ENCODE assay signal across 10 cellular contexts in the genomic region with DNA sequence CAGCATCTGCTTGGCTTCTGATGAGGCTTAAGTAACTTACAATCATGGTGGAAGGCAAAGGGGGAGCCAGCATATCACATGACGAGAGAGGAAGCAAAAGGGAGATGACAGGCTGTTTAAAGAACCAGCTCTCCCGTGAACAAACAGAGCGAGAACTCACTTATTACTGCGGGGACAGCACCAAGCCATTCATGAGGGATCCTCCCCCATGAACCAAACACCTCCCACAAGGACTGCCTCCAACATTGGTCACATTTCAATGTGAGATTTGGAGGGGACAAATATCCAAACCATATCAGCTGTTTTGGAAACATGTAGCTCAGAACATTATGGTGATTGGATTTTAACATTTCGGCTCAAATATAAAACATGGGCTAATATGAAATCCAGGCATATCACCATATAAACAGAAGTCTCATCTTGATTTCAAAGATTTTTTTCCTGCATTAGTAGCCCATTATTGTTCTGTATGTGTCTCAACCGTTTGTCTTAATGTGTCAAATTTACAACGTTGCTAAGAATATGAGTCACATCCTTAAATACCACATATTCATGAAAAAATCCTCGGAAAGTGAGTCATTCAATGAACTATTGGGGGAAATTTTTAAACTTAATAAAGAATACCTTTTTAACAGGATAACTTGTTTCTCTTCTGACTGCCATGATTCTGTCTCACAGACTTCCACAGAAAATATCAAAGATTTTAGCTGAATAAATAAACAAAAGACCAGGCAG.
DNase-seq lines count a peak whose midpoint lies in the region; ATAC-seq, FAIRE-seq and TF ChIP-seq lines count a peak whose summit lies in the region.
"Had no signal": no experiment of that assay in that cellular context is flagged by ENCODE, and none has a peak within 500 bp of the region (broad histone marks: within the 10 kb centered on the region; RNA-seq: fewer than 3 reads in every experiment).

No MANE protein-coding gene starts in this region.

- no peaks in the 10 kb centered on the region for H3K9me3 Mint-ChIP-seq in glutamatergic neuron (ENCODE audit: unreplicated experiment)

- H3K36me3 Mint-ChIP-seq in glutamatergic neuron (ENCODE audit: unreplicated experiment), result no peaks in the 10 kb centered on the region

- no peak for TF ChIP-seq CTCF in glutamatergic neuron (IDR thresholded peaks at IDR 0.05; ENCODE audit: partially characterized antibody, unreplicated experiment)

- H3K4me1 Mint-ChIP-seq in glutamatergic neuron (ENCODE audit: low read depth, unreplicated experiment), result no peaks in the 10 kb centered on the region

- TF ChIP-seq POLR2A in GM12891 (IDR thresholded peaks at IDR 0.05; ENCODE audit: low read depth, low read length), result 0 out of 2 replicates have a peak, but pooled peaks have one; percentile 23

- no peaks in the 10 kb centered on the region for H3K27me3 Mint-ChIP-seq in glutamatergic neuron (ENCODE audit: unreplicated experiment)

- H3K27ac Mint-ChIP-seq in glutamatergic neuron (ENCODE audit: unreplicated experiment), result no peak overlapping the region

- DNase-seq in GM12891 (ENCODE audit: insufficient read length, low spot score), result no peak
- peak; percentile 83 for DNase-seq in RCC 7860 (ENCODE audit: low spot score)
- DNase-seq in kidney tubule cell (ENCODE audit: low spot score), result peak; percentile 83
- no peak for DNase-seq in NCI-H1105 treated with DMSO at 0.1 percent for 48 hours (lab: John Stamatoyannopoulos, UW)
- no peak for DNase-seq in glutamatergic neuron
- no peak for DNase-seq in 8988T
- DNase-seq: stomach had no signal

- H3K4me3 Mint-ChIP-seq in glutamatergic neuron (ENCODE audit: unreplicated experiment), result no peak overlapping the region

- ATAC-seq in HG02588 (IDR thresholded peaks at IDR 0.05; ENCODE audit: unreplicated experiment), result peak; percentile 64
- ATAC-seq in HG03469 (IDR thresholded peaks at IDR 0.05; ENCODE audit: unreplicated experiment), result no peak
- ATAC-seq: K562 had no signal

- no peak for FAIRE-seq in GM12891 (lab: Jason Lieb, UNC)
- FAIRE-seq in RCC 7860 (lab: Jason Lieb, UNC), result peak; percentile 92
- FAIRE-seq: K562 had no signal

TF ChIP-seq in GM12891, 5 proteins besides CTCF, POLR2A, EP300 and RAD21:
- TF ChIP-seq TAF1 (IDR thresholded peaks at IDR 0.05; ENCODE audit: low read depth, low read length), result no peak
- no peak for TF ChIP-seq POLR2AphosphoS5 (IDR thresholded peaks at IDR 0.05; ENCODE audit: low read depth, low read length)
- TF ChIP-seq POU2F2 (IDR thresholded peaks at IDR 0.05; ENCODE audit: low read depth, low read length), result no peak
- TF ChIP-seq SPI1 (IDR thresholded peaks at IDR 0.05; ENCODE audit: low read depth, low read length), result no peak
- no peak for TF ChIP-seq PAX5 (IDR thresholded peaks at IDR 0.05; ENCODE audit: insufficient read depth, low read length, severe bottlenecking)

Comparison
In these comparisons a context has a peak if more than half of its experiments do, and no peak if none do; other contexts are left out.
1. DNase-seq: peak in RCC 7860 (single experiment) and kidney tubule cell (single experiment); none in GM12891 (single experiment), NCI-H1105 treated with DMSO at 0.1 percent for 48 hours (single experiment), glutamatergic neuron (single experiment) and 8988T (single experiment).